In genomic region chr7:192701-193536, GRCh38 we compare ENCODE assay signal across 8 cellular contexts. TPM values are rescaled to one million over a fixed set of nuclear protein-coding genes. Genes with fewer than 3 reads are reported as not detected.
A peak's percentile ranks its signal among the peaks of the same experiment; 100 is the strongest.
DNase-seq lines count a peak whose midpoint lies in the region; ATAC-seq and TF ChIP-seq lines count a peak whose summit lies in the region.

No MANE protein-coding gene starts in this region.

- H3K36me3 ChIP-seq in SJCRH30 (no peaks in the 10 kb centered on the region), heart right ventricle (peaks cover 0 to 40% (median 25%) of the 10 kb centered on the region in 9 donors), trophoblast cell (ENCODE audit: control insufficient read depth in 1 of 2, insufficient read depth in 2 of 2, low read length in 2 of 2) (no peaks in the 10 kb centered on the region)

- DNase-seq in Caki2 (ENCODE audit: low read depth) (peak; percentile 16), SJCRH30 (no peak), heart right ventricle (peak in 1 of 2 donors; percentile 47), trophoblast cell (no peak), NCI-H446 (lab: John Stamatoyannopoulos, UW) (no peak)
- DNase-seq in effector CD4-positive, alpha-beta T cell = no peak

- no peak overlapping the region for H2BK12ac ChIP-seq in trophoblast cell (ENCODE audit: low read length)

- H3K23ac ChIP-seq in trophoblast cell (ENCODE audit: low read length) = no peak overlapping the region

- H3K4me2 ChIP-seq in trophoblast cell (ENCODE audit: low read length) = peak overlapping the region; percentile 61

- no peaks in the 10 kb centered on the region for H3K79me2 ChIP-seq in trophoblast cell (ENCODE audit: control insufficient read depth, insufficient read depth, low read length, poor library complexity)

- H3K14ac ChIP-seq in trophoblast cell (ENCODE audit: low read length) = no peak overlapping the region

- no peaks in the 10 kb centered on the region for H3K9me3 ChIP-seq in SJCRH30 (replicated peaks)
- H3K9me3 ChIP-seq in heart right ventricle = peaks cover 0 to 5% (median 0%) of the 10 kb centered on the region in 11 donors
- peaks cover 5% of the 10 kb centered on the region for H3K9me3 ChIP-seq in trophoblast cell (ENCODE audit: insufficient read depth, low read depth, low read length)

- no peak overlapping the region for H4K12ac ChIP-seq in trophoblast cell (ENCODE audit: low read depth, low read length)

- WGBS in heart right ventricle, 2 donors = 0 to 2% methylated on average over 62 to 123 of the region's 124 CpGs
- no CpG with 5 or more reads among the region's 124 CpGs for WGBS in trophoblast cell (ENCODE audit: extremely low coverage, insufficient coverage, insufficient read length)

- peak overlapping the region; percentile 58 for H3K4me3 ChIP-seq in SJCRH30
- peak overlapping the region; percentile 51 to 90 (median 72) for H3K4me3 ChIP-seq in heart right ventricle
- peak overlapping the region; percentile 43 for H3K4me3 ChIP-seq in trophoblast cell (ENCODE audit: low read depth, low read length)

- H2AFZ ChIP-seq in trophoblast cell (ENCODE audit: insufficient read depth, low read length, poor library complexity) = no peak overlapping the region

- ATAC-seq in heart right ventricle = no peak
- ATAC-seq in GM21825 (IDR thresholded peaks at IDR 0.05; ENCODE audit: unreplicated experiment) = no peak
- ATAC-seq in GM18868 (IDR thresholded peaks at IDR 0.05; ENCODE audit: unreplicated experiment) = no peak

- H3K4me1 ChIP-seq in SJCRH30 (peaks cover 1% of the 10 kb centered on the region), heart right ventricle (peaks cover 14 to 41% (median 39%) of the 10 kb centered on the region in 9 donors), trophoblast cell (ENCODE audit: control insufficient read depth in 1 of 2, insufficient read depth in 2 of 2, low read length in 2 of 2) (peaks cover 0 to 4% of the 10 kb centered on the region in 2 experiments)

- H3K27me3 ChIP-seq in SJCRH30 = no peaks in the 10 kb centered on the region
- peaks cover 0 to 26% (median 0%) of the 10 kb centered on the region in 7 donors for H3K27me3 ChIP-seq in heart right ventricle
- H3K27me3 ChIP-seq in trophoblast cell (ENCODE audit: insufficient read depth, low read length) = peaks cover 37% of the 10 kb centered on the region

- H3K27ac ChIP-seq in SJCRH30 (no peak overlapping the region), heart right ventricle (peak overlapping the region in 9 of 10 donors; percentile 55 to 95 (median 92)), trophoblast cell (ENCODE audit: low read depth, low read length) (no peak overlapping the region)

- no peak overlapping the region for H2BK5ac ChIP-seq in trophoblast cell (ENCODE audit: low read depth, low read length, poor library complexity)

- in situ Hi-C loops in Caki2 (cut with HindIII; ENCODE audit: low pct_unique_long_range_greater_than_20kb, low sequenced_read_pairs) = no loop called here

- H2BK120ac ChIP-seq in trophoblast cell (ENCODE audit: insufficient read depth, low read length, poor library complexity) = no peak overlapping the region

- H4K91ac ChIP-seq in trophoblast cell (ENCODE audit: low read depth, low read length) = no peak overlapping the region

- H4K8ac ChIP-seq in trophoblast cell (ENCODE audit: low read depth, low read length) = no peak overlapping the region

- H3K9ac ChIP-seq in trophoblast cell (ENCODE audit: low read length) = no peak overlapping the region

- H3K18ac ChIP-seq in trophoblast cell (ENCODE audit: low read length) = no peak overlapping the region

- H3K4ac ChIP-seq in trophoblast cell (ENCODE audit: low read depth, low read length) = no peak overlapping the region

- intact Hi-C loops in heart right ventricle (cut with DNase I) = loop anchor here in 4 of 10 donors (2.0 to 5.0 kb wide), 3 partner anchors 39 to 44 kb away; no protein-coding TSS in a partner anchor

- H3K79me1 ChIP-seq in trophoblast cell (ENCODE audit: low read length) = no peaks in the 10 kb centered on the region

- TF ChIP-seq CTCF in heart right ventricle (IDR thresholded peaks at IDR 0.05) = no peak

- H2AK5ac ChIP-seq in trophoblast cell (ENCODE audit: low read length) = no peak overlapping the region

RNA-seq across cellular contexts. Expression of gene FAM20C, which starts 0.5 kb away (rescaled TPM):
- 26.8 and 28.8 TPM in 2 replicates for total RNA-seq in Caki2 (2014; rRNA removed; shearing (Covaris generic); ENCODE audit: low replicate concordance)
- total RNA-seq in SJCRH30 (2014; rRNA removed; shearing (Covaris generic)) = 6.1 and 7.0 TPM in 2 replicates
- 10 to 100 TPM; 12.4 to 59.8 (median 19.2) TPM for total RNA-seq in heart right ventricle
- 10 to 100 TPM; 12.7 to 24.0 TPM for polyA plus RNA-seq in heart right ventricle
- polyA plus RNA-seq in trophoblast cell (2013) = 0.24 and 0.33 TPM in 2 replicates

Comparison
In these comparisons a context has a peak if more than half of its experiments do, and no peak if none do; other contexts are left out.
1. H3K27ac ChIP-seq: peak in heart right ventricle (9 of 10); none in SJCRH30 (single experiment) and trophoblast cell (single experiment).
2. Peak in every context shown above with its lines, with median percentiles within 50 percentile points of each other: H3K4me3 ChIP-seq.